In genomic region chr4:6988016-6988715, GRCh38 we compare ENCODE assay signal across 8 cellular contexts. TPM values are rescaled to one million over a fixed set of nuclear protein-coding genes. Genes with fewer than 3 reads are reported as not detected.
DNase-seq lines count a peak whose midpoint lies in the region; ATAC-seq, FAIRE-seq and TF ChIP-seq lines count a peak whose summit lies in the region.

No MANE protein-coding gene starts in this region.

- peak; percentile 10 for DNase-seq in AG10803 (ENCODE audit: low read depth)
- no peak for DNase-seq in bronchial epithelial cell (ENCODE audit: low read depth)
- no peak for DNase-seq in DMS 273 treated with DMSO at 0.1 percent for 48 hours (lab: John Stamatoyannopoulos, UW)
- no peak for DNase-seq in NCI-H748 (lab: John Stamatoyannopoulos, UW; ENCODE audit: unreplicated experiment)
- DNase-seq in activated gamma-delta T cell (lab: John Stamatoyannopoulos, UW): no peak

- H3K79me2 ChIP-seq in KMS-11 (ENCODE audit: insufficient read depth, low read depth): peaks cover 36% of the 10 kb centered on the region; the same call in 1 of the 2 replicates

- TF ChIP-seq CTCF in AG10803 (conservative IDR thresholded peaks at IDR 0.05; ENCODE audit: low read length) (no peak), KMS-11 (conservative IDR thresholded peaks at IDR 0.05; ENCODE audit: low read depth, low read length) (no peak), bronchial epithelial cell (IDR thresholded peaks at IDR 0.05; ENCODE audit: insufficient read depth, low read length, severe bottlenecking) (no peak)

- H3K4me3 ChIP-seq in AG10803 (ENCODE audit: low read length) (peak overlapping the region; percentile 94), KMS-11 (IDR thresholded peaks at IDR 0.05; ENCODE audit: insufficient read depth, low read depth, low read length) (no peak overlapping the region), bronchial epithelial cell (ENCODE audit: low read depth, low read length) (peak overlapping the region; percentile 96), mucosa of stomach (ENCODE audit: low read length) (peak overlapping the region; percentile 51)

- ATAC-seq in GM21528 (IDR thresholded peaks at IDR 0.05; ENCODE audit: low FRiP score, unreplicated experiment): no peak

- peak overlapping the region; percentile 54 for H3K27ac ChIP-seq in KMS-11

- FAIRE-seq in bronchial epithelial cell (lab: Jason Lieb, UNC): no peak

- peak overlapping the region; percentile 80 for H3K4me2 ChIP-seq in KMS-11

- no peaks in the 10 kb centered on the region; the same call in 1 of the 2 replicates for H4K20me1 ChIP-seq in KMS-11 (ENCODE audit: insufficient read depth)

- H3K27me3 ChIP-seq in KMS-11 (ENCODE audit: insufficient read depth, low read depth) (no peaks in the 10 kb centered on the region), bronchial epithelial cell (ENCODE audit: control insufficient read depth, insufficient read depth, low read length) (no peaks in the 10 kb centered on the region), mucosa of stomach (ENCODE audit: control insufficient read depth, insufficient read depth, low read length) (no peaks in the 10 kb centered on the region)

- H3K36me3 ChIP-seq in KMS-11 (ENCODE audit: insufficient read depth): no peaks in the 10 kb centered on the region
- peaks cover 4% of the 10 kb centered on the region for H3K36me3 ChIP-seq in bronchial epithelial cell (ENCODE audit: control insufficient read depth, insufficient read depth, low read length)
- H3K36me3 ChIP-seq in mucosa of stomach (ENCODE audit: control insufficient read depth, insufficient read depth, low read length): no peaks in the 10 kb centered on the region

- H3K4me1 ChIP-seq in KMS-11 (ENCODE audit: low read depth, poor library complexity, severe bottlenecking) (peaks cover 71% of the 10 kb centered on the region), mucosa of stomach (ENCODE audit: control insufficient read depth, insufficient read depth, low read length) (peaks cover 55% of the 10 kb centered on the region)

- H3K9ac ChIP-seq in KMS-11 (peak overlapping the region; percentile 37; the same call in 1 of the 2 replicates), mucosa of stomach (ENCODE audit: low read length) (peak overlapping the region; percentile 62)

- H3K9me3 ChIP-seq in mucosa of stomach (ENCODE audit: control insufficient read depth, low read length): no peaks in the 10 kb centered on the region

- H2AFZ ChIP-seq in KMS-11 (ENCODE audit: low read depth): no peak overlapping the region

RNA-seq across cellular contexts. Expression of gene TADA2B, which starts 55.0 kb away (rescaled TPM):
- total RNA-seq in bronchial epithelial cell: 12.1 and 14.6 TPM in 2 replicates
